Comparison of ENCODE assay signal across 1 cellular context in genomic region chr7:135747366-135747765, GRCh38.
TF ChIP-seq lines count a peak whose summit lies in the region.

No MANE protein-coding gene starts in this region.

TF ChIP-seq in IMR-90, 13 proteins besides CTCF, POLR2A, EP300 and RAD21:
- TF ChIP-seq CHD1 (IDR thresholded peaks at IDR 0.05; ENCODE audit: low read depth, low read length) (no peak), BHLHE40 (IDR thresholded peaks at IDR 0.05; ENCODE audit: low read depth, low read length) (no peak), NFE2L2 (IDR thresholded peaks at IDR 0.05; ENCODE audit: low read depth, low read length) (no peak), SMC3 (IDR thresholded peaks at IDR 0.05; ENCODE audit: low read depth, low read length) (no peak), USF2 (IDR thresholded peaks at IDR 0.05; ENCODE audit: low read depth, low read length) (no peak), MXI1 (IDR thresholded peaks at IDR 0.05; ENCODE audit: borderline replicate concordance, low read depth, low read length) (no peak), FOS (IDR thresholded peaks at IDR 0.05; ENCODE audit: low read depth, low read length) (no peak), MAFK (IDR thresholded peaks at IDR 0.05; ENCODE audit: low read depth, low read length) (no peak), ELK1 (IDR thresholded peaks at IDR 0.05; ENCODE audit: borderline replicate concordance, low read depth, low read length) (no peak), RFX5 (IDR thresholded peaks at IDR 0.05; ENCODE audit: low read depth, low read length) (no peak), RCOR1 (IDR thresholded peaks at IDR 0.05; ENCODE audit: insufficient replicate concordance, low read length) (no peak), MAZ (IDR thresholded peaks at IDR 0.05; ENCODE audit: borderline replicate concordance, low read depth, low read length) (no peak), CEBPB (IDR thresholded peaks at IDR 0.05; ENCODE audit: low read depth, low read length) (no peak)
TF ChIP-seq in IMR-90: peak in this region for 0.
